Comparison of ENCODE assay signal across 25 cellular contexts in the genomic region with DNA sequence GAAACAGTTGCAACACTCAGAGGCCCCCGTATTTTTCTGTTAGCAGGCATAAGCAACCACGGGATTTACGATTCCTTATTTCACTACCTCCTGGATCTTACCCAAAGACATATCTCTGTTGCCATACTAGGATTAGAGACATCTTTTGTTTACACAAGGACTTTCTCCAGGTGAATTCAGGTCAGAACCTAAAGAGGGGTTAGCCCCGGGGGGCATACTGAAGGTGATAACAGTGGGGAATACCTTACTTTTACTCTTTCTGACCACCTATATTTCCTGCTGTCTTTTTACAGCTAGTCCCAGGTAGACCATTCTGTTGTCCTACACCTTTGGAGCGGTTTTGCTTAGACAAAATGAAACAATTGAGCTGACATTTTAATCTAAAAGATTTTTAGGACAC. TPM values are rescaled to one million over a fixed set of nuclear protein-coding genes. Genes with fewer than 3 reads are reported as not detected.
"Had no signal": no experiment of that assay in that cellular context is flagged by ENCODE, and none has a peak within 500 bp of the region (broad histone marks: within the 10 kb centered on the region; RNA-seq: fewer than 3 reads in every experiment).

No MANE protein-coding gene starts in this region.

- H3K36me3 Mint-ChIP-seq: immature natural killer cell had no signal

- H3K4me1 Mint-ChIP-seq: immature natural killer cell had no signal

- H3K9me3 ChIP-seq: esophagus squamous epithelium, gastrocnemius medialis, left lung, lower lobe of right lung had no signal

- H3K4me3 Mint-ChIP-seq: immature natural killer cell had no signal

- H3K27ac Mint-ChIP-seq: immature natural killer cell had no signal

- H3K27me3 ChIP-seq: dorsolateral prefrontal cortex, esophagus squamous epithelium, gastrocnemius medialis, heart right ventricle, left lung had no signal

- H3K27ac ChIP-seq: coronary artery, dorsolateral prefrontal cortex, epithelial cell of prostate, esophagus squamous epithelium, gastrocnemius medialis, heart right ventricle, left lung, lower lobe of right lung had no signal

- H3K4me3 ChIP-seq: coronary artery, dorsolateral prefrontal cortex, esophagus squamous epithelium, gastrocnemius medialis, heart right ventricle, left lung, lower lobe of right lung had no signal

- ATAC-seq: esophagus mucosa, gastrocnemius medialis, heart right ventricle, left cardiac atrium, left lung, left ventricle myocardium superior, lower lobe of right lung had no signal

- DNase-seq: dermis blood vessel endothelial cell; dorsolateral prefrontal cortex; effector CD4-positive, alpha-beta T cell; effector memory CD4-positive, alpha-beta T cell; erythroblast; esophagus squamous epithelium; foreskin fibroblast; foreskin melanocyte; gastrocnemius medialis; glutamatergic neuron; head of caudate nucleus; heart right ventricle; hippocampal formation; immature natural killer cell; left cardiac atrium; left lung; left ventricle myocardium superior; lower lobe of right lung; mesenchymal stem cell; midbrain had no signal

- H3K36me3 ChIP-seq: esophagus squamous epithelium, gastrocnemius medialis, heart right ventricle, left lung, lower lobe of right lung had no signal

- H3K4me1 ChIP-seq: esophagus squamous epithelium, gastrocnemius medialis, heart right ventricle, left lung, lower lobe of right lung had no signal

RNA-seq across cellular contexts. Expression of a gene that starts 27.9 kb away (rescaled TPM):
- total RNA-seq: dermis blood vessel endothelial cell, left ventricle myocardium superior, lung microvascular endothelial cell, mononuclear cell had no signal
